15 cellular contexts compared by ENCODE assay signal in the genomic region with DNA sequence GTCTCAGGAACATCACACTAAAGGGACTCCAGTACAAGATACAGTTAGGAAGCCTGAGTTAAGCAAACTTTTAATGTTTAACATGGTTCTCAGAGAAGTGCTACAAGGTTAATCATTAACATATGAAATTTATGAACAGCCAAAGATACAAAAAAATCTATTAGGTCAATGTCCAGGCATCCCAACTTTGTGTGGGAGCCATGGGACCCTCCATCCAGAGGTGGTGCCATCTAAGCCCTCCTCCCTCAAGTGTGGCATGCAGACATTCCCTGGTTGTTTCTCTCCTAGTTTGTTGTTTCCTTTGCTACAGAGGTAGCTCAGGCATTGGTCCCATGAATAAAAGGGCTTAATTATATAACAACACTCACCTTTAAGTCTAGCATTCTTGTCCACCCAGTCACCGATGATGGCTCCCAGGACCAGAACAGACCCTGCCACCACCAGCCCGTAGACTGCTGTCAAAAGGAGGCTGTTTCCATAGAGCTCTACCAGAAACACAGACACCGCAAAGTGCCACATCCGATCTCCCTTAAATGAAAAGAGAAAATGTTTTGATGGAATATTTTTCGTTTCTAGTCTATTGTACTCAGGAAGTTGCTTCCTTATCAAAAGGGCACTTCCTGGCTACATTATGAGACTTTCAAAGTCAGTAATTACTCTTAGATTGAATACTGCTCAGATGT. TPM values are rescaled to one million over a fixed set of nuclear protein-coding genes. Genes with fewer than 3 reads are reported as not detected.
DNase-seq lines count a peak whose midpoint lies in the region; ATAC-seq and TF ChIP-seq lines count a peak whose summit lies in the region.
"Had no signal": no experiment of that assay in that cellular context is flagged by ENCODE, and none has a peak within 500 bp of the region (broad histone marks: within the 10 kb centered on the region; RNA-seq: fewer than 3 reads in every experiment).

No MANE protein-coding gene starts in this region.

- H3K27me3 ChIP-seq in endodermal cell (ENCODE audit: control insufficient read depth, insufficient read depth, low read length, poor library complexity, severe bottlenecking) (no peaks in the 10 kb centered on the region), transverse colon (no peaks in the 10 kb centered on the region)

- TF ChIP-seq CTCF in endodermal cell (conservative IDR thresholded peaks at IDR 0.05) = no peak
- no peak for TF ChIP-seq CTCF in mesothelial cell of epicardium (IDR thresholded peaks at IDR 0.05; ENCODE audit: unreplicated experiment)
- TF ChIP-seq CTCF in transverse colon (IDR thresholded peaks at IDR 0.05) = no peak

- H3K36me3 ChIP-seq in endodermal cell (ENCODE audit: control insufficient read depth, insufficient read depth, low read length) (peaks cover 65% of the 10 kb centered on the region), transverse colon (peaks cover 0 to 16% (median 3%) of the 10 kb centered on the region in 4 donors)

- H3K4me3 ChIP-seq in endodermal cell (ENCODE audit: low read length) = peak overlapping the region; percentile 20
- peak overlapping the region in 1 of 4 donors; percentile 19 for H3K4me3 ChIP-seq in transverse colon
- H3K4me3 ChIP-seq: dorsolateral prefrontal cortex, GM12878 had no signal

- no peak for ATAC-seq in HG03108 (IDR thresholded peaks at IDR 0.05; ENCODE audit: unreplicated experiment)
- ATAC-seq: GM12878, PC-3 had no signal

- H3K9me3 Mint-ChIP-seq in activated CD4-positive, alpha-beta memory T cell treated with anti-CD3 and anti-CD28 coated beads for 36 hours = no peaks in the 10 kb centered on the region
- no peaks in the 10 kb centered on the region for H3K9me3 Mint-ChIP-seq in activated CD4-positive, alpha-beta memory T cell treated with anti-CD3 and anti-CD28 coated beads, Interleukin-2, amount 10 ng/mL, durations not matched to agents 7 days and 5 days
- H3K9me3 Mint-ChIP-seq in endodermal cell (no peaks in the 10 kb centered on the region), mesothelial cell of epicardium (no peaks in the 10 kb centered on the region)
- H3K9me3 Mint-ChIP-seq: activated naive CD8-positive, alpha-beta T cell treated with anti-CD3 and anti-CD28 coated beads, Interleukin-2, amount 10 ng/mL, durations not matched to agents 7 days and 5 days; memory B cell had no signal

- H3K9me3 ChIP-seq in endodermal cell (ENCODE audit: control insufficient read depth, low read length) (no peaks in the 10 kb centered on the region), transverse colon (no peaks in the 10 kb centered on the region)

- peak; percentile 30 for DNase-seq in activated CD4-positive, alpha-beta memory T cell treated with anti-CD3 and anti-CD28 coated beads for 36 hours
- DNase-seq in activated CD4-positive, alpha-beta memory T cell treated with anti-CD3 and anti-CD28 coated beads, Interleukin-2, amount 10 ng/mL, durations not matched to agents 7 days and 5 days = no peak
- DNase-seq in endodermal cell (no peak), mesothelial cell of epicardium (ENCODE audit: low spot score in 2 of 2, unreplicated experiment in 2 of 2) (no peak), transverse colon (no peak), GF-D8 (lab: John Stamatoyannopoulos, UW) (no peak), NCI-H146 treated with DMSO at 0.1 percent for 48 hours (lab: John Stamatoyannopoulos, UW; ENCODE audit: unreplicated experiment) (no peak)
- DNase-seq: activated naive CD8-positive, alpha-beta T cell treated with anti-CD3 and anti-CD28 coated beads, Interleukin-2, amount 10 ng/mL, durations not matched to agents 7 days and 5 days; DMS153; dorsolateral prefrontal cortex; NCI-H1092 treated with DMSO at 0.1 percent for 48 hours; PC-3 had no signal

- no peaks in the 10 kb centered on the region for H3K27me3 Mint-ChIP-seq in activated CD4-positive, alpha-beta memory T cell treated with anti-CD3 and anti-CD28 coated beads for 36 hours
- H3K27me3 Mint-ChIP-seq in activated CD4-positive, alpha-beta memory T cell treated with anti-CD3 and anti-CD28 coated beads, Interleukin-2, amount 10 ng/mL, durations not matched to agents 7 days and 5 days = peaks cover 4% of the 10 kb centered on the region
- H3K27me3 Mint-ChIP-seq in endodermal cell (ENCODE audit: insufficient read depth) (peaks cover 8% of the 10 kb centered on the region), mesothelial cell of epicardium (ENCODE audit: low read depth) (no peaks in the 10 kb centered on the region)
- H3K27me3 Mint-ChIP-seq: activated naive CD8-positive, alpha-beta T cell treated with anti-CD3 and anti-CD28 coated beads, Interleukin-2, amount 10 ng/mL, durations not matched to agents 7 days and 5 days had no signal

- in situ Hi-C loops in transverse colon (cut with MboI; ENCODE audit: low pct_ligation_motif_present in 1 of 4, low pct_unique_long_range_greater_than_20kb in 1 of 4, low sequenced_read_pairs in 3 of 4) = loop anchor here in 1 of 4 donors (10.0 kb wide), 1 partner anchor 110 kb away; no protein-coding TSS in a partner anchor

- H3K4me1 Mint-ChIP-seq in activated CD4-positive, alpha-beta memory T cell treated with anti-CD3 and anti-CD28 coated beads for 36 hours (ENCODE audit: low read depth) = peaks cover 52% of the 10 kb centered on the region
- peaks cover 19% of the 10 kb centered on the region for H3K4me1 Mint-ChIP-seq in activated CD4-positive, alpha-beta memory T cell treated with anti-CD3 and anti-CD28 coated beads, Interleukin-2, amount 10 ng/mL, durations not matched to agents 7 days and 5 days
- H3K4me1 Mint-ChIP-seq in endodermal cell = peaks cover 35% of the 10 kb centered on the region
- H3K4me1 Mint-ChIP-seq in mesothelial cell of epicardium = peaks cover 84% of the 10 kb centered on the region

- WGBS in endodermal cell (ENCODE audit: insufficient coverage in 1 of 2, insufficient read length in 1 of 2), 2 experiments = 96 to 100% methylated on average over 1 to 5 of the region's 5 CpGs
- 61 to 75% methylated on average over 3 to 5 of the region's 5 CpGs for WGBS in transverse colon (ENCODE audit: low coverage in 1 of 2), 2 donors

- peak overlapping the region; percentile 59 for H3K27ac Mint-ChIP-seq in activated CD4-positive, alpha-beta memory T cell treated with anti-CD3 and anti-CD28 coated beads for 36 hours
- no peak overlapping the region for H3K27ac Mint-ChIP-seq in activated CD4-positive, alpha-beta memory T cell treated with anti-CD3 and anti-CD28 coated beads, Interleukin-2, amount 10 ng/mL, durations not matched to agents 7 days and 5 days
- H3K27ac Mint-ChIP-seq in endodermal cell (no peak overlapping the region), mesothelial cell of epicardium (peak overlapping the region; percentile 31)
- H3K27ac Mint-ChIP-seq: activated naive CD8-positive, alpha-beta T cell treated with anti-CD3 and anti-CD28 coated beads, Interleukin-2, amount 10 ng/mL, durations not matched to agents 7 days and 5 days; memory B cell had no signal

- H3K27ac ChIP-seq in endodermal cell (ENCODE audit: low read depth, low read length) (no peak overlapping the region), transverse colon (peak overlapping the region; percentile 21 to 57 (median 46))

- H3K36me3 Mint-ChIP-seq in activated CD4-positive, alpha-beta memory T cell treated with anti-CD3 and anti-CD28 coated beads for 36 hours = no peaks in the 10 kb centered on the region
- no peaks in the 10 kb centered on the region for H3K36me3 Mint-ChIP-seq in activated CD4-positive, alpha-beta memory T cell treated with anti-CD3 and anti-CD28 coated beads, Interleukin-2, amount 10 ng/mL, durations not matched to agents 7 days and 5 days (ENCODE audit: low read depth)
- H3K36me3 Mint-ChIP-seq in endodermal cell (ENCODE audit: low read depth) = peaks cover 89% of the 10 kb centered on the region
- H3K36me3 Mint-ChIP-seq in mesothelial cell of epicardium = peaks cover 45% of the 10 kb centered on the region
- H3K36me3 Mint-ChIP-seq: activated naive CD8-positive, alpha-beta T cell treated with anti-CD3 and anti-CD28 coated beads, Interleukin-2, amount 10 ng/mL, durations not matched to agents 7 days and 5 days; memory B cell had no signal

- H3K4me3 Mint-ChIP-seq in activated CD4-positive, alpha-beta memory T cell treated with anti-CD3 and anti-CD28 coated beads for 36 hours = no peak overlapping the region
- H3K4me3 Mint-ChIP-seq in activated CD4-positive, alpha-beta memory T cell treated with anti-CD3 and anti-CD28 coated beads, Interleukin-2, amount 10 ng/mL, durations not matched to agents 7 days and 5 days = no peak overlapping the region
- peak overlapping the region; percentile 17 for H3K4me3 Mint-ChIP-seq in endodermal cell
- peak overlapping the region; percentile 84 for H3K4me3 Mint-ChIP-seq in mesothelial cell of epicardium
- H3K4me3 Mint-ChIP-seq: activated naive CD8-positive, alpha-beta T cell treated with anti-CD3 and anti-CD28 coated beads, Interleukin-2, amount 10 ng/mL, durations not matched to agents 7 days and 5 days; memory B cell had no signal

- no peak overlapping the region for H3K9ac ChIP-seq in endodermal cell (ENCODE audit: extremely low read depth, low read length, poor library complexity, severe bottlenecking)

- intact Hi-C loops in activated CD4-positive, alpha-beta memory T cell treated with anti-CD3 and anti-CD28 coated beads for 36 hours (cut with micrococcal nuclease) = no loop called here
- intact Hi-C loops in transverse colon (cut with DNase I; ENCODE audit: low total_unique reads) = no loop called here

- H3K4me1 ChIP-seq in endodermal cell (ENCODE audit: control insufficient read depth, insufficient read depth, low read length) (no peaks in the 10 kb centered on the region), transverse colon (peaks cover 2 to 64% (median 32%) of the 10 kb centered on the region in 4 donors)

- no peak for TF ChIP-seq EP300 in transverse colon (IDR thresholded peaks at IDR 0.05; ENCODE audit: low read depth)

- CTCF ChIA-PET in activated CD4-positive, alpha-beta memory T cell treated with anti-CD3 and anti-CD28 coated beads for 36 hours (lab: Charles Lee) = interaction anchor here (0.6 kb wide), 1 partner anchor 24 kb away, joined by 3 read pairs; no protein-coding TSS in a partner anchor
- CTCF ChIA-PET in activated CD4-positive, alpha-beta memory T cell treated with anti-CD3 and anti-CD28 coated beads, Interleukin-2, amount 10 ng/mL, durations not matched to agents 7 days and 5 days (lab: Charles Lee) = no interaction called here

- POLR2A ChIA-PET in activated CD4-positive, alpha-beta memory T cell treated with anti-CD3 and anti-CD28 coated beads for 36 hours (lab: Charles Lee) = no interaction called here
- POLR2A ChIA-PET in activated CD4-positive, alpha-beta memory T cell treated with anti-CD3 and anti-CD28 coated beads, Interleukin-2, amount 10 ng/mL, durations not matched to agents 7 days and 5 days (lab: Charles Lee) = no interaction called here

- no peak for TF ChIP-seq POLR2A in transverse colon (IDR thresholded peaks at IDR 0.05)

RNA-seq across cellular contexts. Expression of a gene that starts 5.7 kb away (rescaled TPM):
- total RNA-seq in activated CD4-positive, alpha-beta memory T cell treated with anti-CD3 and anti-CD28 coated beads for 36 hours = 1 to 10 TPM; 4.7 to 4.8 TPM
- total RNA-seq in activated CD4-positive, alpha-beta memory T cell treated with anti-CD3 and anti-CD28 coated beads, Interleukin-2, amount 10 ng/mL, durations not matched to agents 7 days and 5 days = 1 to 10 TPM; 4.4 to 6.0 TPM
- total RNA-seq in endodermal cell (10 to 100 TPM; 74.1 to 96.8 TPM), mesothelial cell of epicardium (152 to 156 TPM (median 154 TPM) in 3 replicates), transverse colon (100 to 1,000 TPM in 2 of 4 donors, 10 to 100 TPM in 2; 26.3 to 345 (median 186) TPM)
- polyA plus RNA-seq in endodermal cell (2013, experiment 1 of 2) = 12.3 TPM
- 14.1 TPM for polyA plus RNA-seq in endodermal cell (2013, experiment 2 of 2)

Comparison
In these comparisons a context has a peak if more than half of its experiments do, and no peak if none do; other contexts are left out.
1. H3K27ac Mint-ChIP-seq: peak in activated CD4-positive, alpha-beta memory T cell treated with anti-CD3 and anti-CD28 coated beads for 36 hours (single experiment) and mesothelial cell of epicardium (single experiment); none in activated CD4-positive, alpha-beta memory T cell treated with anti-CD3 and anti-CD28 coated beads, Interleukin-2, amount 10 ng/mL, durations not matched to agents 7 days and 5 days (single experiment) and endodermal cell (single experiment).
2. H3K4me3 Mint-ChIP-seq: peak in endodermal cell (single experiment) and mesothelial cell of epicardium (single experiment); none in activated CD4-positive, alpha-beta memory T cell treated with anti-CD3 and anti-CD28 coated beads for 36 hours (single experiment) and activated CD4-positive, alpha-beta memory T cell treated with anti-CD3 and anti-CD28 coated beads, Interleukin-2, amount 10 ng/mL, durations not matched to agents 7 days and 5 days (single experiment).